ENCODE assay signal across 8 cellular contexts in the genomic region with DNA sequence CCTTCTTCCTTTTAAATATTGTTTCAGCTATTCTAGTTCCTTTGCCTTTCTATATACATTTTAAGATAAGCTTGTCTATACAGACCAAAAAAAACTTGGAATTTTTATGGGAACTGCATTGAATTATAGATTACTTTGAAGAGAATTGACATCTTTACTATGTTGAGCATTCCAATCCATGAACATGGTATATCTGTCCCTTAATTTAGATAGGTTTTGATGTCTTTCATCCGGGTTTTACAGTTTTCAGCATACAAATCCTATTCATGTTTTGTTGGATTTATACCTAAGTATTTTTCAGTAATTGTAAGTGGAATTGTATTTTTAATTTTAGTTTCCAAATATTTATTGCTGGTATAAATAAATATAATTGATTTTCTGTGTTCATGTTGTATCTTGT.
"Had no signal": no experiment of that assay in that cellular context is flagged by ENCODE, and none has a peak within 500 bp of the region (broad histone marks: within the 10 kb centered on the region; RNA-seq: fewer than 3 reads in every experiment).

No MANE protein-coding gene starts in this region.

- DNase-seq: IMR-90, KBM-7, KG1 had no signal

- FAIRE-seq: HepG2, HTR-8/SVneo, K562 had no signal

- H3K27ac ChIP-seq: HL-60, KMS-11 had no signal

- H3K4me3 ChIP-seq: K562 had no signal
